ENCODE assay signal across 2 cellular contexts in the genomic region with DNA sequence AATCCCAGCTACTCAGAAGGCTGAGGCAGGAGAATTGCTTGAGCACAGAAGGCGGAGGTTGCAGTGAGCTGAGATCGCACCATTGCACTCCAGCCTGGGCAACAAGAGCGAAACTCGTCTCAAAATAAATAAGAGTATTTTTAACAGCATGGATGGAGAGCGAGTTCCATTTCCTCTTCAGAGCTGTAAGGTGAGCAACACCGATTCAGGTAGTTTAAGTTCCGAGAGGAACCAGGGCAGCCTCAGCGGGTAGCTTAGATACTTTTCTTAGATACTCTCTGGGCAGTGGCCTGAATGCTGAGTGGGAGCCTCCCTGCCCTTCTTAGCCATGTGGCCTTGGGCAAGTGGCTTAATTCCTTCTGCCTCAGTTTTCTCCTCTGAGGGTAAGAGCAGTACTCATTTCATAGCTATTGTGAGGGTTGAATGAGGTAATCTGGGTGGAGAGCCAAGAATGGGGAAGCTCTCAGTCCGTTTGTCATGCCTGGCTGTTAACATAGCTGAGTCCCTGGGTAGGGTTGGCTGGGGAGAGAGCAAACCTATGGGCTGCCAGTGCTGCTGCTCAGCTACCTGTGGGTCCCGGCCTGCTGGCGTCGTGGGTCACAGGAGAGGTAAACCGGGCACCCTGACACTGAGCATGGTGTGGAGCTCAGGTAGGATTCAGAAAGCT.
TF ChIP-seq lines count a peak whose summit lies in the region.

No MANE protein-coding gene starts in this region.

TF ChIP-seq in GM12878, 131 proteins besides CTCF, POLR2A, EP300 and RAD21:
- TF ChIP-seq ATF7 (IDR thresholded peaks at IDR 0.05; ENCODE audit: low read depth) (peak; percentile 34; the same call in 1 of the 2 replicates), CBFB (IDR thresholded peaks at IDR 0.05; ENCODE audit: low read depth) (no peak)
- TF ChIP-seq, protein P1, sequence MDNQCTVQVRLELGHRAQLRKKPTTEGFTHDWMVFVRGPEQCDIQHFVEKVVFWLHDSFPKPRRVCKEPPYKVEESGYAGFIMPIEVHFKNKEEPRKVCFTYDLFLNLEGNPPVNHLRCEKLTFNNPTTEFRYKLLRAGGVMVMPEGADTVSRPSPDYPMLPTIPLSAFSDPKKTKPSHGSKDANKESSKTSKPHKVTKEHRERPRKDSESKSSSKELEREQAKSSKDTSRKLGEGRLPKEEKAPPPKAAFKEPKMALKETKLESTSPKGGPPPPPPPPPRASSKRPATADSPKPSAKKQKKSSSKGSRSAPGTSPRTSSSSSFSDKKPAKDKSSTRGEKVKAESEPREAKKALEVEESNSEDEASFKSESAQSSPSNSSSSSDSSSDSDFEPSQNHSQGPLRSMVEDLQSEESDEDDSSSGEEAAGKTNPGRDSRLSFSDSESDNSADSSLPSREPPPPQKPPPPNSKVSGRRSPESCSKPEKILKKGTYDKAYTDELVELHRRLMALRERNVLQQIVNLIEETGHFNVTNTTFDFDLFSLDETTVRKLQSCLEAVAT (IDR thresholded peaks at IDR 0.05), result 0 out of 2 replicates have a peak, but pooled peaks have one; percentile 54

TF ChIP-seq in HepG2, 621 proteins besides CTCF, POLR2A, EP300 and RAD21:
- TF ChIP-seq ZNF235 (CRISPR knock-in tag; IDR thresholded peaks at IDR 0.05; ENCODE audit: borderline replicate concordance) (no peak), TAF1 (CRISPR knock-in tag; IDR thresholded peaks at IDR 0.05) (0 out of 2 replicates have a peak, but pooled peaks have one; percentile 6), ZNF33B (CRISPR knock-in tag; IDR thresholded peaks at IDR 0.05) (no peak), RBM22 (optimal IDR thresholded peaks at IDR 0.05; ENCODE audit: low read length) (peak; percentile 44), HNF4A (CRISPR knock-in tag; IDR thresholded peaks at IDR 0.05) (no peak), RFXAP (CRISPR knock-in tag; IDR thresholded peaks at IDR 0.05; ENCODE audit: borderline replicate concordance) (no peak), CAMTA2 (CRISPR knock-in tag; IDR thresholded peaks at IDR 0.05; ENCODE audit: borderline replicate concordance) (no peak), KLF15 (CRISPR knock-in tag; IDR thresholded peaks at IDR 0.05; ENCODE audit: borderline replicate concordance) (no peak), ZSCAN12 (CRISPR knock-in tag; IDR thresholded peaks at IDR 0.05) (no peak)
- TF ChIP-seq, protein P2, sequence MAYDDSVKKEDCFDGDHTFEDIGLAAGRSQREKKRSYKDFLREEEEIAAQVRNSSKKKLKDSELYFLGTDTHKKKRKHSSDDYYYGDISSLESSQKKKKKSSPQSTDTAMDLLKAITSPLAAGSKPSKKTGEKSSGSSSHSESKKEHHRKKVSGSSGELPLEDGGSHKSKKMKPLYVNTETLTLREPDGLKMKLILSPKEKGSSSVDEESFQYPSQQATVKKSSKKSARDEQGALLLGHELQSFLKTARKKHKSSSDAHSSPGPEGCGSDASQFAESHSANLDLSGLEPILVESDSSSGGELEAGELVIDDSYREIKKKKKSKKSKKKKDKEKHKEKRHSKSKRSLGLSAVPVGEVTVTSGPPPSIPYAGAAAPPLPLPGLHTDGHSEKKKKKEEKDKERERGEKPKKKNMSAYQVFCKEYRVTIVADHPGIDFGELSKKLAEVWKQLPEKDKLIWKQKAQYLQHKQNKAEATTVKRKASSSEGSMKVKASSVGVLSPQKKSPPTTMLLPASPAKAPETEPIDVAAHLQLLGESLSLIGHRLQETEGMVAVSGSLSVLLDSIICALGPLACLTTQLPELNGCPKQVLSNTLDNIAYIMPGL (CRISPR knock-in tag; IDR thresholded peaks at IDR 0.05; ENCODE audit: borderline replicate concordance in 1 of 2, low read depth in 1 of 2), result no peak
- TF ChIP-seq, protein P3, sequence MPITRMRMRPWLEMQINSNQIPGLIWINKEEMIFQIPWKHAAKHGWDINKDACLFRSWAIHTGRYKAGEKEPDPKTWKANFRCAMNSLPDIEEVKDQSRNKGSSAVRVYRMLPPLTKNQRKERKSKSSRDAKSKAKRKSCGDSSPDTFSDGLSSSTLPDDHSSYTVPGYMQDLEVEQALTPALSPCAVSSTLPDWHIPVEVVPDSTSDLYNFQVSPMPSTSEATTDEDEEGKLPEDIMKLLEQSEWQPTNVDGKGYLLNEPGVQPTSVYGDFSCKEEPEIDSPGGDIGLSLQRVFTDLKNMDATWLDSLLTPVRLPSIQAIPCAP (CRISPR knock-in tag; IDR thresholded peaks at IDR 0.05; ENCODE audit: low read depth), result no peak
